ENCODE assay signal across 16 cellular contexts in the genomic region with DNA sequence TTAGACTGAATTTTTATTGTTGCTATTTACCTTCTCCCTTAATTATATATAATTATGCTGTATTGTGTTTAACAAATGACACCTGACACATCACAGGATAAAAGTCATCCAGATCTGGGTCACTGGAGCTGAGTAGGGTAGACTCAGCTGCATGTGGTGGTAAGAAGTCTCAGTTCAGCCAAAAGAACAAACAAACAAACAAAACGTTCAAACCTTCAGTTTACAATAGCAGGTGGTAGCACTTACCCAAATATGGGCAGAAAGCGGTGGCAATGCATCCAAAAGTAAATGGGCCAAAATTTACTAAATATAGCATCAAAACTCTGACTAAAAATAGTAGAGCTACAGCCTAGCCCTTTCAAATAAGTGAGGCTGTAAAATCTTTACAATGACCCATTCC. TPM values are rescaled to one million over a fixed set of nuclear protein-coding genes. Genes with fewer than 3 reads are reported as not detected.
DNase-seq lines count a peak whose midpoint lies in the region; ATAC-seq lines count a peak whose summit lies in the region.
"Had no signal": no experiment of that assay in that cellular context is flagged by ENCODE, and none has a peak within 500 bp of the region (broad histone marks: within the 10 kb centered on the region; RNA-seq: fewer than 3 reads in every experiment).

No MANE protein-coding gene starts in this region.

- H3K9me3 ChIP-seq in T-helper 17 cell (ENCODE audit: control insufficient read depth, low read length, poor library complexity, severe bottlenecking), result no peaks in the 10 kb centered on the region

- H3K36me3 Mint-ChIP-seq in T-helper 17 cell (ENCODE audit: low read depth), result no peaks in the 10 kb centered on the region
- H3K36me3 Mint-ChIP-seq: activated naive CD4-positive, alpha-beta T cell treated with anti-CD3 and anti-CD28 coated beads, Interleukin-2, amount 50 U/mL, for 24 hours; stimulated activated memory B cell treated with anti-CD40 and anti-IgM and Interleukin-4, amounts not matched to agents 10 μg/mL and 1 μg/mL and 100 μg/mL, for 72 hours; T-cell had no signal

- H3K27ac Mint-ChIP-seq in T-helper 17 cell, result no peak overlapping the region
- H3K27ac Mint-ChIP-seq: activated naive CD4-positive, alpha-beta T cell treated with anti-CD3 and anti-CD28 coated beads, Interleukin-2, amount 50 U/mL, for 24 hours; B cell; stimulated activated memory B cell treated with anti-CD40 and anti-IgM and Interleukin-4, amounts not matched to agents 10 μg/mL and 1 μg/mL and 100 μg/mL, for 72 hours; T-cell had no signal

- no peak overlapping the region for H3K4me3 Mint-ChIP-seq in T-helper 17 cell
- H3K4me3 Mint-ChIP-seq: activated naive CD4-positive, alpha-beta T cell treated with anti-CD3 and anti-CD28 coated beads, Interleukin-2, amount 50 U/mL, for 24 hours; B cell; stimulated activated memory B cell treated with anti-CD40 and anti-IgM and Interleukin-4, amounts not matched to agents 10 μg/mL and 1 μg/mL and 100 μg/mL, for 72 hours; T-cell had no signal

- H3K27me3 Mint-ChIP-seq in T-helper 17 cell, result no peaks in the 10 kb centered on the region
- H3K27me3 Mint-ChIP-seq: activated naive CD4-positive, alpha-beta T cell treated with anti-CD3 and anti-CD28 coated beads, Interleukin-2, amount 50 U/mL, for 24 hours; B cell; T-cell had no signal

- no peaks in the 10 kb centered on the region for H3K4me1 Mint-ChIP-seq in T-helper 17 cell
- H3K4me1 Mint-ChIP-seq: activated naive CD4-positive, alpha-beta T cell treated with anti-CD3 and anti-CD28 coated beads, Interleukin-2, amount 50 U/mL, for 24 hours; B cell; stimulated activated memory B cell treated with anti-CD40 and anti-IgM and Interleukin-4, amounts not matched to agents 10 μg/mL and 1 μg/mL and 100 μg/mL, for 72 hours; T-cell had no signal

- ATAC-seq in GM18861 (IDR thresholded peaks at IDR 0.05; ENCODE audit: unreplicated experiment) (peak; percentile 17), GM21515 (IDR thresholded peaks at IDR 0.05; ENCODE audit: unreplicated experiment) (peak; percentile 27), HG03025 (IDR thresholded peaks at IDR 0.05; ENCODE audit: low FRiP score, unreplicated experiment) (peak; percentile 2), T-helper 17 cell (no peak)
- ATAC-seq: stimulated activated memory B cell treated with anti-CD40 and anti-IgM and Interleukin-4, amounts not matched to agents 10 μg/mL and 1 μg/mL and 100 μg/mL, for 72 hours; T-cell had no signal

- peak; percentile 70 for DNase-seq in NCI-H1105 treated with DMSO at 0.1 percent for 48 hours (lab: John Stamatoyannopoulos, UW)
- no peak for DNase-seq in kidney glomerular epithelial cell (lab: John Stamatoyannopoulos, UW)
- no peak for DNase-seq in T-helper 17 cell
- no peak for DNase-seq in RKO (ENCODE audit: low spot score)
- DNase-seq in activated CD4-positive, alpha-beta T cell treated with anti-CD3 and anti-CD28 coated beads for 4 hours, result no peak
- DNase-seq: activated CD4-positive, alpha-beta T cell treated with anti-CD3 and anti-CD28 coated beads, Interleukin-2, amount 50 U/mL, for 48 hours; NCI-H1436 treated with DMSO at 0.1 percent for 48 hours; posterior cingulate gyrus; stimulated activated CD4-positive, alpha-beta T cell treated with anti-CD3 and anti-CD28 coated beads, Interleukin-1b, Interleukin-23, amount 100 ng/mL, for 48 hours; T-cell had no signal

RNA-seq across cellular contexts. Expression of gene ZWINT, which starts 42.2 kb away (rescaled TPM):
- total RNA-seq in T-helper 17 cell, result 1 to 10 TPM; 1.8 to 2.1 TPM
